In the genomic region with DNA sequence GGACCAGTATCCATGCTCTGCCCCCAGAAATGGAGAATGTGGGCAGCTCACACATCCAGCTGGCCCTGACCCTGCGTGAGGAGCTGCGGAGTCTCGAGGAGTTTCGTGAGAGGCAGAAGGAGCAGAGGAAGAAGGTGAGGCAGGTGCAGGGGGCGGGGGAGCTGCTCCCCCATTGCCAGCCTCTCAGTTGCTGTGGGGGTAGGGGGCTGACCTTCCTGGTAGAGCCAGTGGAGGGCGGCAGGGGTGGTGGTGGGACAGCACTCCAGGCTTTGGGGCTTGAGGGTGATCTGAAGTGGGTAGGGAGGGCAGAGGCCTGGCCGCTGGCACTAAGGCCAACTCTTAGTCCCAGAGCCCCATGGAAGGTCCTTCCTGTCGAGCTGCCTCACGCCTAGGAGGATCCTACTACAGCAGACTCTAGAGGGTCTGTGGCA, we compare ENCODE assay signal across 14 cellular contexts. TPM values are rescaled to one million over a fixed set of nuclear protein-coding genes. Genes with fewer than 3 reads are reported as not detected.
DNase-seq lines count a peak whose midpoint lies in the region; ATAC-seq, FAIRE-seq and TF ChIP-seq lines count a peak whose summit lies in the region.
"Had no signal": no experiment of that assay in that cellular context is flagged by ENCODE, and none has a peak within 500 bp of the region (broad histone marks: within the 10 kb centered on the region; RNA-seq: fewer than 3 reads in every experiment).

No MANE protein-coding gene starts in this region.

- TF ChIP-seq CTCF in lower lobe of right lung (IDR thresholded peaks at IDR 0.05), result no peak

- ATAC-seq in lower lobe of right lung (no peak), GM18511 (IDR thresholded peaks at IDR 0.05; ENCODE audit: unreplicated experiment) (no peak), HG02798 (IDR thresholded peaks at IDR 0.05; ENCODE audit: poor library complexity, unreplicated experiment) (no peak)

- H3K9me3 ChIP-seq in lower lobe of right lung, result no peaks in the 10 kb centered on the region

- no peak overlapping the region for H3K4me3 ChIP-seq in lower lobe of right lung

- TF ChIP-seq POLR2A in H54 (IDR thresholded peaks at IDR 0.05; ENCODE audit: low read depth, low read length), result no peak

- no peaks in the 10 kb centered on the region for H3K36me3 ChIP-seq in lower lobe of right lung

- no peak for FAIRE-seq in H54 (lab: Jason Lieb, UNC)
- FAIRE-seq: endometrium had no signal

- no peak overlapping the region for H3K27ac ChIP-seq in lower lobe of right lung
- H3K27ac ChIP-seq: RWPE1 had no signal

- H3K4me1 ChIP-seq in lower lobe of right lung, result peaks cover 12% of the 10 kb centered on the region

- intact Hi-C loops in lower lobe of right lung (cut with DNase I), result no loop called here

- DNase-seq in stimulated activated CD4-positive, alpha-beta T cell treated with anti-CD3 and anti-CD28 coated beads, Interleukin-4, amount 100 ng/mL, for 1 hour, result peak; percentile 1
- no peak for DNase-seq in stimulated activated CD4-positive, alpha-beta T cell treated with anti-CD3 and anti-CD28 coated beads, Interleukin-4, amount 100 ng/mL, for 4 hours
- DNase-seq in activated naive CD4-positive, alpha-beta T cell treated with anti-CD3 and anti-CD28 coated beads, Interleukin-2, amount 50 U/mL, for 16 hours, result peak; percentile 6
- DNase-seq in lower lobe of right lung (peak; percentile 36), H4 (ENCODE audit: low spot score) (no peak), H54 (ENCODE audit: insufficient read length, low spot score) (no peak)
- DNase-seq: GDM1, hippocampal formation, MM.1S, NCI-H2227 treated with DMSO at 0.1 percent for 48 hours had no signal

- no peaks in the 10 kb centered on the region for H3K27me3 ChIP-seq in lower lobe of right lung (ENCODE audit: low read depth)

RNA-seq across cellular contexts. Expression of gene PSTPIP1, which starts 30.6 kb away (rescaled TPM):
- 18.4 TPM for total RNA-seq in lower lobe of right lung
- 0.19 TPM in 1 of 2 replicates, not detected in the other for total RNA-seq in H4 (2014; rRNA removed; shearing (Covaris generic))

RNA-seq across cellular contexts. Expression of gene TSPAN3, which starts 45.4 kb away (rescaled TPM):
- total RNA-seq in lower lobe of right lung, result 292 TPM
- 423 and 537 TPM in 2 replicates for total RNA-seq in H4 (2014; rRNA removed; shearing (Covaris generic))

Comparison
In these comparisons a context has a peak if more than half of its experiments do, and no peak if none do; other contexts are left out.
1. DNase-seq: peak in stimulated activated CD4-positive, alpha-beta T cell treated with anti-CD3 and anti-CD28 coated beads, Interleukin-4, amount 100 ng/mL, for 1 hour (single experiment), activated naive CD4-positive, alpha-beta T cell treated with anti-CD3 and anti-CD28 coated beads, Interleukin-2, amount 50 U/mL, for 16 hours (single experiment) and lower lobe of right lung (single experiment); none in stimulated activated CD4-positive, alpha-beta T cell treated with anti-CD3 and anti-CD28 coated beads, Interleukin-4, amount 100 ng/mL, for 4 hours (0 of 2), H4 (single experiment) and H54 (single experiment).
2. RNA of gene PSTPIP1, which starts 30.6 kb away (total RNA-seq): 18.4 TPM in lower lobe of right lung (single experiment); 0.19 TPM in H4; every median in the first group is over 10 times any median in the second.